In genomic region chr1:21337459-21337930, GRCh38 we compare ENCODE assay signal across 11 cellular contexts. TPM values are rescaled to one million over a fixed set of nuclear protein-coding genes. Genes with fewer than 3 reads are reported as not detected.
DNase-seq lines count a peak whose midpoint lies in the region; ATAC-seq, FAIRE-seq and TF ChIP-seq lines count a peak whose summit lies in the region.
"Had no signal": no experiment of that assay in that cellular context is flagged by ENCODE, and none has a peak within 500 bp of the region (broad histone marks: within the 10 kb centered on the region; RNA-seq: fewer than 3 reads in every experiment).

No MANE protein-coding gene starts in this region.

- TF ChIP-seq EP300 in upper lobe of left lung (IDR thresholded peaks at IDR 0.05), result no peak

- no peak overlapping the region for H3K9ac ChIP-seq in mammary epithelial cell (ENCODE audit: insufficient read depth, low read length)
- H3K9ac ChIP-seq: KMS-11 had no signal

- no peaks in the 10 kb centered on the region for H4K20me1 ChIP-seq in mammary epithelial cell (ENCODE audit: insufficient read depth, low read length)

- intact Hi-C loops in breast epithelium (cut with DNase I; ENCODE audit: low total_unique reads) (no loop called here), mammary epithelial cell (cut with micrococcal nuclease) (no loop called here), lower lobe of right lung (cut with DNase I) (no loop called here)

- no peak for ATAC-seq in lower lobe of right lung
- ATAC-seq in upper lobe of left lung (ENCODE audit: low FRiP score in 2 of 2), result no peak
- no peak for ATAC-seq in foreskin keratinocyte

- FAIRE-seq in H54 (lab: Jason Lieb, UNC), result no peak

- H2AFZ ChIP-seq in mammary epithelial cell (ENCODE audit: low read depth, low read length), result no peak overlapping the region

- WGBS in mammary epithelial cell (ENCODE audit: low coverage, missing lambda C conversion rate), result 86% methylated on average over 5 of the region's 8 CpGs
- 45 to 49% methylated on average over 8 of the region's 8 CpGs for WGBS in upper lobe of left lung, 2 donors

- in situ Hi-C loops in mammary epithelial cell (cut with MboI; ENCODE audit: low sequenced_read_pairs in 2 of 2), result no loop called here

- TF ChIP-seq CTCF in breast epithelium (IDR thresholded peaks at IDR 0.05) (no peak), mammary epithelial cell (conservative IDR thresholded peaks at IDR 0.05 in 1 of 2, IDR thresholded peaks at IDR 0.05 in 1 of 2; ENCODE audit: extremely low read depth in 1 of 2, insufficient read depth in 1 of 2, low read depth in 1 of 2, low read length in 2 of 2) (no peak), VCaP (conservative IDR thresholded peaks at IDR 0.05) (no peak), lower lobe of right lung (IDR thresholded peaks at IDR 0.05) (no peak), upper lobe of left lung (IDR thresholded peaks at IDR 0.05) (no peak), foreskin keratinocyte (conservative IDR thresholded peaks at IDR 0.05) (no peak)

- no TSS peak for BruUV-seq in mammary epithelial cell (replicated peaks; lab: Mats Ljungman, UMichigan)

- H3K36me3 ChIP-seq in breast epithelium (no peaks in the 10 kb centered on the region), mammary epithelial cell (ENCODE audit: insufficient read depth, low read length) (no peaks in the 10 kb centered on the region), lower lobe of right lung (no peaks in the 10 kb centered on the region), upper lobe of left lung (peaks cover 0 to 4% (median 0%) of the 10 kb centered on the region in 4 donors)

- CTCF ChIA-PET in mammary epithelial cell (lab: Charles Lee; ENCODE audit: low non-redundant PET), result interaction anchor here (0.6 kb wide), 1 partner anchor 15 kb away, joined by 5 read pairs; no protein-coding TSS in a partner anchor

- DNase-seq in breast epithelium (ENCODE audit: low spot score in 2 of 2) (no peak), mammary epithelial cell (no peak), lower lobe of right lung (no peak), upper lobe of left lung (no peak), NCI-H146 treated with DMSO at 0.1 percent for 48 hours (lab: John Stamatoyannopoulos, UW; ENCODE audit: unreplicated experiment) (no peak), H54 (ENCODE audit: insufficient read length, low spot score) (no peak), foreskin keratinocyte (no peak)
- DNase-seq: activated T-cell treated with anti-CD3 and anti-CD28 coated beads, Interleukin-2, amount 50 U/mL, for 48 hours had no signal

- H3K27ac ChIP-seq in breast epithelium, result peak overlapping the region; percentile 94 to 98
- no peak overlapping the region for H3K27ac ChIP-seq in mammary epithelial cell (ENCODE audit: insufficient read depth, low read depth, low read length)
- H3K27ac ChIP-seq in VCaP, result peak overlapping the region; percentile 97
- H3K27ac ChIP-seq in lower lobe of right lung, result peak overlapping the region; percentile 73
- H3K27ac ChIP-seq in upper lobe of left lung, result peak overlapping the region; percentile 81 to 91 (median 87)
- no peak overlapping the region for H3K27ac ChIP-seq in foreskin keratinocyte
- H3K27ac ChIP-seq: KMS-11 had no signal

- peaks cover 40 to 76% of the 10 kb centered on the region in 2 donors for H3K4me1 ChIP-seq in breast epithelium
- H3K4me1 ChIP-seq in mammary epithelial cell (ENCODE audit: insufficient read depth, low read length), result peaks cover 28% of the 10 kb centered on the region
- H3K4me1 ChIP-seq in lower lobe of right lung, result peaks cover 95% of the 10 kb centered on the region
- peaks cover 91 to 98% (median 94%) of the 10 kb centered on the region in 4 donors for H3K4me1 ChIP-seq in upper lobe of left lung
- peaks cover 11% of the 10 kb centered on the region for H3K4me1 ChIP-seq in foreskin keratinocyte

- peaks cover 68% of the 10 kb centered on the region for H3K79me2 ChIP-seq in mammary epithelial cell (ENCODE audit: insufficient read depth, low read length)

- H3K4me3 ChIP-seq in breast epithelium, result peak overlapping the region in 1 of 3 donors; percentile 16
- no peak overlapping the region for H3K4me3 ChIP-seq in mammary epithelial cell (replicated peaks in 1 of 3; ENCODE audit: insufficient read depth in 1 of 3, low read depth in 2 of 3, low read length in 3 of 3)
- no peak overlapping the region for H3K4me3 ChIP-seq in lower lobe of right lung
- H3K4me3 ChIP-seq in upper lobe of left lung, result no peak overlapping the region
- H3K4me3 ChIP-seq: SK-N-MC had no signal

- H3K9me3 ChIP-seq in breast epithelium (no peaks in the 10 kb centered on the region), mammary epithelial cell (replicated peaks; ENCODE audit: insufficient read depth, low read length) (no peaks in the 10 kb centered on the region), lower lobe of right lung (no peaks in the 10 kb centered on the region), upper lobe of left lung (no peaks in the 10 kb centered on the region)

- no peak overlapping the region for H3K4me2 ChIP-seq in mammary epithelial cell (ENCODE audit: insufficient read depth, low read depth, low read length)
- H3K4me2 ChIP-seq: KMS-11 had no signal

- H3K27me3 ChIP-seq in breast epithelium (no peaks in the 10 kb centered on the region), mammary epithelial cell (ENCODE audit: insufficient read depth, low read length) (no peaks in the 10 kb centered on the region), lower lobe of right lung (ENCODE audit: low read depth) (no peaks in the 10 kb centered on the region), upper lobe of left lung (no peaks in the 10 kb centered on the region), foreskin keratinocyte (no peaks in the 10 kb centered on the region)

- TF ChIP-seq POLR2A in breast epithelium (IDR thresholded peaks at IDR 0.05) (no peak), upper lobe of left lung (IDR thresholded peaks at IDR 0.05) (no peak), H54 (IDR thresholded peaks at IDR 0.05; ENCODE audit: low read depth, low read length) (no peak)

- dilution Hi-C loops in mammary epithelial cell (cut with HindIII; ENCODE audit: low sequenced_read_pairs), result loop anchor here (5.0 kb wide), 1 partner anchor 45 kb away; the partner anchor contains the start of gene ECE1

RNA-seq across cellular contexts. Expression of gene ECE1, which starts 47.2 kb away (rescaled TPM):
- total RNA-seq in breast epithelium (100 to 1,000 TPM in 2 of 3 donors, 10 to 100 TPM in 1; 62.6 to 121 (median 112) TPM), mammary epithelial cell (100 to 1,000 TPM in 1 of 2 donors, 10 to 100 TPM in 1; 86.3 to 153 TPM), lower lobe of right lung (90.9 TPM), upper lobe of left lung (100 to 1,000 TPM in 1 of 6 donors, 10 to 100 TPM in 5; 55.8 to 120 (median 74.8) TPM), foreskin keratinocyte (51.1 and 63.5 TPM in 2 replicates)
- polyA plus RNA-seq in mammary epithelial cell (65.7 TPM), foreskin keratinocyte (28.0 and 34.0 TPM in 2 replicates)
- 75.5 TPM for polyA minus RNA-seq in mammary epithelial cell

Comparison
In these comparisons a context has a peak if more than half of its experiments do, and no peak if none do; other contexts are left out.
1. H3K27ac ChIP-seq: peak in breast epithelium (2 of 2), VCaP (single experiment), lower lobe of right lung (single experiment) and upper lobe of left lung (4 of 4); none in mammary epithelial cell (single experiment) and foreskin keratinocyte (single experiment).